ENCODE assay signal across 1 cellular context in the genomic region with DNA sequence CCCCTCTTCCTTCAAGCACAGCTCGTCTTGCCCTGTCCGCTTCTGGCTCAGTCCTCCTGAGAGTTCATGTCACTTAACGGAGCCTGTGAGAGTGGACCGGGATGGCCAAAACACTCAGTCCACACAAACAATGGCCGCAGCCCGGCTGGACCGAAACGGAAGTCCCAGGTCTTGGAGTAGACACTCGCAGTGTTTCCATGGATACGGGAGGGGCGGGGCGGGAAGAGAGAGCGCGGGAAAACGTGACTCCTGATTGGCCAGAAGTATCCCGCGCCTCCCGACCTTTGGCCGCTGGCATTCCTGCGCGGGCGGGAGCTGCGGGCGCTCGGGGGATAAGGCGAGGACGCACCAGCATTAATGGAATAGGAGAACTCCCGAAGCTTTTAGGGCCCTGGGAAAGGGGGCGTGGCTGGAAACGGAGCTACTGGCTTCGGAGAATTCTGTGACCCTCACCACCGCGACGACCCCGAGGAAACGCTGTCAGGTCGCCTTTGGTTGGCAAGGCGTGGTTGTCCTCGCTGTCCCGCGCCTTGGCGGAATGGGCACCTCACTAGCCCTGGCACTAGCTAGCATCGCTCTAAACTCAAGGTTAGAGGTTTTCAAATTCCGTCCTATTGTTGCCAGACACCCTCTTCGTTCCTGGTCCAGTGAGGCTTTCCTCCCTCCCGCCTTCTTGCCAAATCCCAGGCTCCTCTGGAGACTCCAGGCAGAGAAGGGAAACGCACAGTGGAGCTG.
TF ChIP-seq lines count a peak whose summit lies in the region.

A gene with protein sequence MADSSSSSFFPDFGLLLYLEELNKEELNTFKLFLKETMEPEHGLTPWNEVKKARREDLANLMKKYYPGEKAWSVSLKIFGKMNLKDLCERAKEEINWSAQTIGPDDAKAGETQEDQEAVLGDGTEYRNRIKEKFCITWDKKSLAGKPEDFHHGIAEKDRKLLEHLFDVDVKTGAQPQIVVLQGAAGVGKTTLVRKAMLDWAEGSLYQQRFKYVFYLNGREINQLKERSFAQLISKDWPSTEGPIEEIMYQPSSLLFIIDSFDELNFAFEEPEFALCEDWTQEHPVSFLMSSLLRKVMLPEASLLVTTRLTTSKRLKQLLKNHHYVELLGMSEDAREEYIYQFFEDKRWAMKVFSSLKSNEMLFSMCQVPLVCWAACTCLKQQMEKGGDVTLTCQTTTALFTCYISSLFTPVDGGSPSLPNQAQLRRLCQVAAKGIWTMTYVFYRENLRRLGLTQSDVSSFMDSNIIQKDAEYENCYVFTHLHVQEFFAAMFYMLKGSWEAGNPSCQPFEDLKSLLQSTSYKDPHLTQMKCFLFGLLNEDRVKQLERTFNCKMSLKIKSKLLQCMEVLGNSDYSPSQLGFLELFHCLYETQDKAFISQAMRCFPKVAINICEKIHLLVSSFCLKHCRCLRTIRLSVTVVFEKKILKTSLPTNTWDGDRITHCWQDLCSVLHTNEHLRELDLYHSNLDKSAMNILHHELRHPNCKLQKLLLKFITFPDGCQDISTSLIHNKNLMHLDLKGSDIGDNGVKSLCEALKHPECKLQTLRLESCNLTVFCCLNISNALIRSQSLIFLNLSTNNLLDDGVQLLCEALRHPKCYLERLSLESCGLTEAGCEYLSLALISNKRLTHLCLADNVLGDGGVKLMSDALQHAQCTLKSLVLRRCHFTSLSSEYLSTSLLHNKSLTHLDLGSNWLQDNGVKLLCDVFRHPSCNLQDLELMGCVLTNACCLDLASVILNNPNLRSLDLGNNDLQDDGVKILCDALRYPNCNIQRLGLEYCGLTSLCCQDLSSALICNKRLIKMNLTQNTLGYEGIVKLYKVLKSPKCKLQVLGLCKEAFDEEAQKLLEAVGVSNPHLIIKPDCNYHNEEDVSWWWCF (plus strand): TSS at position 297 of the 735 bp plus-strand sequence. CDS start 18,108 bp downstream, outside the sequence.
A gene (minus strand): TSS at position 164 of the 735 bp plus-strand sequence. CDS start 17,511 bp downstream, outside the sequence.

TF ChIP-seq in HepG2, 621 proteins besides CTCF, POLR2A, EP300 and RAD21 (continued from another document and continues in another):
- TF ChIP-seq, protein P1, sequence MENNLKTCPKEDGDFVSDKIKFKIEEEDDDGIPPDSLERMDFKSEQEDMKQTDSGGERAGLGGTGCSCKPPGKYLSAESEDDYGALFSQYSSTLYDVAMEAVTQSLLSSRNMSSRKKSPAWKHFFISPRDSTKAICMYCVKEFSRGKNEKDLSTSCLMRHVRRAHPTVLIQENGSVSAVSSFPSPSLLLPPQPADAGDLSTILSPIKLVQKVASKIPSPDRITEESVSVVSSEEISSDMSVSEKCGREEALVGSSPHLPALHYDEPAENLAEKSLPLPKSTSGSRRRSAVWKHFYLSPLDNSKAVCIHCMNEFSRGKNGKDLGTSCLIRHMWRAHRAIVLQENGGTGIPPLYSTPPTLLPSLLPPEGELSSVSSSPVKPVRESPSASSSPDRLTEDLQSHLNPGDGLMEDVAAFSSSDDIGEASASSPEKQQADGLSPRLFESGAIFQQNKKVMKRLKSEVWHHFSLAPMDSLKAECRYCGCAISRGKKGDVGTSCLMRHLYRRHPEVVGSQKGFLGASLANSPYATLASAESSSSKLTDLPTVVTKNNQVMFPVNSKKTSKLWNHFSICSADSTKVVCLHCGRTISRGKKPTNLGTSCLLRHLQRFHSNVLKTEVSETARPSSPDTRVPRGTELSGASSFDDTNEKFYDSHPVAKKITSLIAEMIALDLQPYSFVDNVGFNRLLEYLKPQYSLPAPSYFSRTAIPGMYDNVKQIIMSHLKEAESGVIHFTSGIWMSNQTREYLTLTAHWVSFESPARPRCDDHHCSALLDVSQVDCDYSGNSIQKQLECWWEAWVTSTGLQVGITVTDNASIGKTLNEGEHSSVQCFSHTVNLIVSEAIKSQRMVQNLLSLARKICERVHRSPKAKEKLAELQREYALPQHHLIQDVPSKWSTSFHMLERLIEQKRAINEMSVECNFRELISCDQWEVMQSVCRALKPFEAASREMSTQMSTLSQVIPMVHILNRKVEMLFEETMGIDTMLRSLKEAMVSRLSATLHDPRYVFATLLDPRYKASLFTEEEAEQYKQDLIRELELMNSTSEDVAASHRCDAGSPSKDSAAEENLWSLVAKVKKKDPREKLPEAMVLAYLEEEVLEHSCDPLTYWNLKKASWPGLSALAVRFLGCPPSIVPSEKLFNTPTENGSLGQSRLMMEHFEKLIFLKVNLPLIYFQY (CRISPR knock-in tag; IDR thresholded peaks at IDR 0.05; ENCODE audit: borderline replicate concordance), result no peak
- TF ChIP-seq ZNF556 (CRISPR knock-in tag; IDR thresholded peaks at IDR 0.05; ENCODE audit: borderline replicate concordance), result no peak
- no peak for TF ChIP-seq ZNF136 (CRISPR knock-in tag; IDR thresholded peaks at IDR 0.05; ENCODE audit: low read depth)
- TF ChIP-seq SMAD3 (CRISPR knock-in tag; IDR thresholded peaks at IDR 0.05), result no peak
- TF ChIP-seq ERF (CRISPR knock-in tag; IDR thresholded peaks at IDR 0.05), result no peak
- TF ChIP-seq ZNF703 (CRISPR knock-in tag; IDR thresholded peaks at IDR 0.05; ENCODE audit: borderline replicate concordance), result no peak
- TF ChIP-seq, protein P2, sequence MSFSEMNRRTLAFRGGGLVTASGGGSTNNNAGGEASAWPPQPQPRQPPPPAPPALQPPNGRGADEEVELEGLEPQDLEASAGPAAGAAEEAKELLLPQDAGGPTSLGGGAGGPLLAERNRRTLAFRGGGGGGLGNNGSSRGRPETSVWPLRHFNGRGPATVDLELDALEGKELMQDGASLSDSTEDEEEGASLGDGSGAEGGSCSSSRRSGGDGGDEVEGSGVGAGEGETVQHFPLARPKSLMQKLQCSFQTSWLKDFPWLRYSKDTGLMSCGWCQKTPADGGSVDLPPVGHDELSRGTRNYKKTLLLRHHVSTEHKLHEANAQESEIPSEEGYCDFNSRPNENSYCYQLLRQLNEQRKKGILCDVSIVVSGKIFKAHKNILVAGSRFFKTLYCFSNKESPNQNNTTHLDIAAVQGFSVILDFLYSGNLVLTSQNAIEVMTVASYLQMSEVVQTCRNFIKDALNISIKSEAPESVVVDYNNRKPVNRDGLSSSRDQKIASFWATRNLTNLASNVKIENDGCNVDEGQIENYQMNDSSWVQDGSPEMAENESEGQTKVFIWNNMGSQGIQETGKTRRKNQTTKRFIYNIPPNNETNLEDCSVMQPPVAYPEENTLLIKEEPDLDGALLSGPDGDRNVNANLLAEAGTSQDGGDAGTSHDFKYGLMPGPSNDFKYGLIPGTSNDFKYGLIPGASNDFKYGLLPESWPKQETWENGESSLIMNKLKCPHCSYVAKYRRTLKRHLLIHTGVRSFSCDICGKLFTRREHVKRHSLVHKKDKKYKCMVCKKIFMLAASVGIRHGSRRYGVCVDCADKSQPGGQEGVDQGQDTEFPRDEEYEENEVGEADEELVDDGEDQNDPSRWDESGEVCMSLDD (CRISPR knock-in tag; IDR thresholded peaks at IDR 0.05; ENCODE audit: borderline replicate concordance), result no peak
- TF ChIP-seq, protein P3, sequence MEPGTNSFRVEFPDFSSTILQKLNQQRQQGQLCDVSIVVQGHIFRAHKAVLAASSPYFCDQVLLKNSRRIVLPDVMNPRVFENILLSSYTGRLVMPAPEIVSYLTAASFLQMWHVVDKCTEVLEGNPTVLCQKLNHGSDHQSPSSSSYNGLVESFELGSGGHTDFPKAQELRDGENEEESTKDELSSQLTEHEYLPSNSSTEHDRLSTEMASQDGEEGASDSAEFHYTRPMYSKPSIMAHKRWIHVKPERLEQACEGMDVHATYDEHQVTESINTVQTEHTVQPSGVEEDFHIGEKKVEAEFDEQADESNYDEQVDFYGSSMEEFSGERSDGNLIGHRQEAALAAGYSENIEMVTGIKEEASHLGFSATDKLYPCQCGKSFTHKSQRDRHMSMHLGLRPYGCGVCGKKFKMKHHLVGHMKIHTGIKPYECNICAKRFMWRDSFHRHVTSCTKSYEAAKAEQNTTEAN (CRISPR knock-in tag; conservative IDR thresholded peaks at IDR 0.05), result no peak
- no peak for TF ChIP-seq ZKSCAN5 (CRISPR knock-in tag; IDR thresholded peaks at IDR 0.05)
- no peak for TF ChIP-seq REXO4 (CRISPR knock-in tag; IDR thresholded peaks at IDR 0.05; ENCODE audit: borderline replicate concordance)
- TF ChIP-seq, protein P4, sequence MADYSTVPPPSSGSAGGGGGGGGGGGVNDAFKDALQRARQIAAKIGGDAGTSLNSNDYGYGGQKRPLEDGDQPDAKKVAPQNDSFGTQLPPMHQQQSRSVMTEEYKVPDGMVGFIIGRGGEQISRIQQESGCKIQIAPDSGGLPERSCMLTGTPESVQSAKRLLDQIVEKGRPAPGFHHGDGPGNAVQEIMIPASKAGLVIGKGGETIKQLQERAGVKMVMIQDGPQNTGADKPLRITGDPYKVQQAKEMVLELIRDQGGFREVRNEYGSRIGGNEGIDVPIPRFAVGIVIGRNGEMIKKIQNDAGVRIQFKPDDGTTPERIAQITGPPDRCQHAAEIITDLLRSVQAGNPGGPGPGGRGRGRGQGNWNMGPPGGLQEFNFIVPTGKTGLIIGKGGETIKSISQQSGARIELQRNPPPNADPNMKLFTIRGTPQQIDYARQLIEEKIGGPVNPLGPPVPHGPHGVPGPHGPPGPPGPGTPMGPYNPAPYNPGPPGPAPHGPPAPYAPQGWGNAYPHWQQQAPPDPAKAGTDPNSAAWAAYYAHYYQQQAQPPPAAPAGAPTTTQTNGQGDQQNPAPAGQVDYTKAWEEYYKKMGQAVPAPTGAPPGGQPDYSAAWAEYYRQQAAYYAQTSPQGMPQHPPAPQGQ (CRISPR knock-in tag; IDR thresholded peaks at IDR 0.05; ENCODE audit: borderline replicate concordance), result no peak
- no peak for TF ChIP-seq NR1H2 (CRISPR knock-in tag; IDR thresholded peaks at IDR 0.05; ENCODE audit: borderline replicate concordance, low read depth)
- TF ChIP-seq ISX (CRISPR knock-in tag; conservative IDR thresholded peaks at IDR 0.05), result no peak
- no peak for TF ChIP-seq ATM (IDR thresholded peaks at IDR 0.05; ENCODE audit: borderline replicate concordance)
- no peak for TF ChIP-seq FOXM1 (CRISPR knock-in tag; IDR thresholded peaks at IDR 0.05)
- TF ChIP-seq POGZ (CRISPR knock-in tag; IDR thresholded peaks at IDR 0.05), result peak; percentile 63
- TF ChIP-seq MIER2 (CRISPR knock-in tag; IDR thresholded peaks at IDR 0.05), result no peak
- no peak for TF ChIP-seq ESRRA (CRISPR knock-in tag; IDR thresholded peaks at IDR 0.05; ENCODE audit: low read depth)
- no peak for TF ChIP-seq TCF7 (IDR thresholded peaks at IDR 0.05; ENCODE audit: low read depth)
- TF ChIP-seq, protein P5, sequence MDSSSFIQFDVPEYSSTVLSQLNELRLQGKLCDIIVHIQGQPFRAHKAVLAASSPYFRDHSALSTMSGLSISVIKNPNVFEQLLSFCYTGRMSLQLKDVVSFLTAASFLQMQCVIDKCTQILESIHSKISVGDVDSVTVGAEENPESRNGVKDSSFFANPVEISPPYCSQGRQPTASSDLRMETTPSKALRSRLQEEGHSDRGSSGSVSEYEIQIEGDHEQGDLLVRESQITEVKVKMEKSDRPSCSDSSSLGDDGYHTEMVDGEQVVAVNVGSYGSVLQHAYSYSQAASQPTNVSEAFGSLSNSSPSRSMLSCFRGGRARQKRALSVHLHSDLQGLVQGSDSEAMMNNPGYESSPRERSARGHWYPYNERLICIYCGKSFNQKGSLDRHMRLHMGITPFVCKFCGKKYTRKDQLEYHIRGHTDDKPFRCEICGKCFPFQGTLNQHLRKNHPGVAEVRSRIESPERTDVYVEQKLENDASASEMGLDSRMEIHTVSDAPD (CRISPR knock-in tag; IDR thresholded peaks at IDR 0.05), result no peak
- no peak for TF ChIP-seq KLF6 (CRISPR knock-in tag; IDR thresholded peaks at IDR 0.05)
- TF ChIP-seq ZBTB1 (CRISPR knock-in tag; IDR thresholded peaks at IDR 0.05; ENCODE audit: borderline replicate concordance), result no peak
- no peak for TF ChIP-seq TAF15 (IDR thresholded peaks at IDR 0.05; ENCODE audit: low read depth, low read length, poor library complexity, severe bottlenecking)
- TF ChIP-seq ZNF510 (CRISPR knock-in tag; IDR thresholded peaks at IDR 0.05; ENCODE audit: low read depth), result no peak
- no peak for TF ChIP-seq TCF12 (IDR thresholded peaks at IDR 0.05)
- no peak for TF ChIP-seq TCF12 (CRISPR knock-in tag; IDR thresholded peaks at IDR 0.05)
- TF ChIP-seq EEA1 (CRISPR knock-in tag; IDR thresholded peaks at IDR 0.05; ENCODE audit: borderline replicate concordance), result no peak; the same call in 1 of the 2 replicates
- no peak for TF ChIP-seq ZNF629 (CRISPR knock-in tag; conservative IDR thresholded peaks at IDR 0.05)
- TF ChIP-seq AGO1 (IDR thresholded peaks at IDR 0.05; ENCODE audit: low read depth, low read length, poor library complexity, severe bottlenecking), result no peak
- no peak for TF ChIP-seq TP53 (CRISPR knock-in tag; conservative IDR thresholded peaks at IDR 0.05)
- TF ChIP-seq SRSF1 (optimal IDR thresholded peaks at IDR 0.05; ENCODE audit: low read depth, low read length), result no peak
- TF ChIP-seq RXRA (CRISPR knock-in tag; IDR thresholded peaks at IDR 0.05), result no peak
- TF ChIP-seq GABPB1 (CRISPR knock-in tag; IDR thresholded peaks at IDR 0.05), result no peak; the same call in none of the 2 replicates
- TF ChIP-seq CAMTA2 (CRISPR knock-in tag; IDR thresholded peaks at IDR 0.05; ENCODE audit: borderline replicate concordance), result no peak
- no peak for TF ChIP-seq RFX5 (IDR thresholded peaks at IDR 0.05; ENCODE audit: low read depth, low read length)
- no peak for TF ChIP-seq ZNF879 (CRISPR knock-in tag; IDR thresholded peaks at IDR 0.05)
- TF ChIP-seq, protein P6, sequence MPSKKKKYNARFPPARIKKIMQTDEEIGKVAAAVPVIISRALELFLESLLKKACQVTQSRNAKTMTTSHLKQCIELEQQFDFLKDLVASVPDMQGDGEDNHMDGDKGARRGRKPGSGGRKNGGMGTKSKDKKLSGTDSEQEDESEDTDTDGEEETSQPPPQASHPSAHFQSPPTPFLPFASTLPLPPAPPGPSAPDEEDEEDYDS (CRISPR knock-in tag; IDR thresholded peaks at IDR 0.05), result no peak
- no peak for TF ChIP-seq ZNF709 (CRISPR knock-in tag; IDR thresholded peaks at IDR 0.05)
- no peak for TF ChIP-seq ZNF10 (CRISPR knock-in tag; IDR thresholded peaks at IDR 0.05; ENCODE audit: borderline replicate concordance, low read depth)
- TF ChIP-seq GFI1 (CRISPR knock-in tag; IDR thresholded peaks at IDR 0.05; ENCODE audit: borderline replicate concordance), result peak; percentile 45; the same call in 1 of the 2 replicates
- TF ChIP-seq IKZF1 (IDR thresholded peaks at IDR 0.05), result no peak
- TF ChIP-seq, protein P7, sequence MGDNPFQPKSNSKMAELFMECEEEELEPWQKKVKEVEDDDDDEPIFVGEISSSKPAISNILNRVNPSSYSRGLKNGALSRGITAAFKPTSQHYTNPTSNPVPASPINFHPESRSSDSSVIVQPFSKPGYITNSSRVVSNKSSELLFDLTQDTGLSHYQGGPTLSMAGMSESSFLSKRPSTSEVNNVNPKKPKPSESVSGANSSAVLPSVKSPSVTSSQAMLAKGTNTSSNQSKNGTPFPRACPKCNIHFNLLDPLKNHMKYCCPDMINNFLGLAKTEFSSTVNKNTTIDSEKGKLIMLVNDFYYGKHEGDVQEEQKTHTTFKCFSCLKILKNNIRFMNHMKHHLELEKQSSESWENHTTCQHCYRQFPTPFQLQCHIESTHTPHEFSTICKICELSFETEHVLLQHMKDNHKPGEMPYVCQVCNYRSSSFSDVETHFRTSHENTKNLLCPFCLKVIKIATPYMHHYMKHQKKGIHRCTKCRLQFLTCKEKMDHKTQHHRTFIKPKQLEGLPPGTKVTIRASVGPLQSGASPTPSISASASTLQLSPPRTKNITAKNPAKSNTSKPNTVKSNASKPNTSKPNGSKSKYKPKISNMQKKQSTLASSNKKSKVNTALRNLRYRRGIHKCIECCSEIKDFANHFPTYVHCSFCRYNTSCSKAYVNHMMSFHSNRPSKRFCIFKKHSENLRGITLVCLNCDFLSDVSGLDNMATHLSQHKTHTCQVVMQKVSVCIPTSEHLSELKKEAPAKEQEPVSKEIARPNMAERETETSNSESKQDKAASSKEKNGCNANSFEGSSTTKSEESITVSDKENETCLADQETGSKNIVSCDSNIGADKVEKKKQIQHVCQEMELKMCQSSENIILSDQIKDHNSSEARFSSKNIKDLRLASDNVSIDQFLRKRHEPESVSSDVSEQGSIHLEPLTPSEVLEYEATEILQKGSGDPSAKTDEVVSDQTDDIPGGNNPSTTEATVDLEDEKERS (CRISPR knock-in tag; IDR thresholded peaks at IDR 0.05), result no peak
- no peak for TF ChIP-seq ZNF713 (CRISPR knock-in tag; IDR thresholded peaks at IDR 0.05)
- no peak for TF ChIP-seq BCL6 (CRISPR knock-in tag; IDR thresholded peaks at IDR 0.05)
